Comparison of ENCODE assay signal across 11 cellular contexts in the genomic region with DNA sequence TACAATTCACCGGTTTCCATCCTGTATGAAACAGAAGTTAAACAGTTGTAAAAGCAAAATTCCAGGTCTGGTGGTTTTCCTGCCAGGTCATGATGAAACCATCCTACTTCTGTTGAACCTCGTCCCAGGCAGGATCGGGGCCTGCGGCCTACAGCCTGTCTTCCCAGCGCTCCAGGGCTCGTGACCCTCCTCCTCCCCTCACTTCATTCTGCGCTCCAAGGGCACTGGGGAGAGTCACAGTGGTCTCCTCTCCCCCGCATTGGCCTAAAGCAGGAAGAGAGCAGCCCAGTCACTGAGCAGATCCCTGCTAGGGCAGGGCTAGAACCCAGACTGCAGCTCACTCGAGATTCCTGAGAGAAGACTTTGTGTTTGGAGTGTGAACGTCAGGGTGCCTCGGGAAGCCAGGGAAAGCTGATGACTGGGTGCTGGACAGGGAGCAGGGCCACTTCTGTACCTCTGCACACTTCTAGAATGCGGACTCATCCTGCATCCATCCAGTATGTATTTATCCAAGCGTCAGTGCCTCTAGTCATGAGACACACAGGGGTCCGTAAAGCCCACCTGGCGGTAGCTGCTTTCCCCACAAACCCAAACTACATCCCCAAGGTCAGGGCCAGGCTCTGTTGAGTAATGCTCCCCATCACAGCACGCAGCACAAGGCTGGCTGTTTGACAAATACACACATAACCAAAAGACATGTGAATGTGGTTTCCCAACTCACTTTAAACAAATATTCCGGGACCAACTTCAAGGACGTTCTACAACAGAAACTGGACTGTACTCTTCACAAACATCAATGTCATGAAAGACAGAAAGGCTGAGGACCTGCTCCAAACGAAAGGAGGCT. TPM values are rescaled to one million over a fixed set of nuclear protein-coding genes. Genes with fewer than 3 reads are reported as not detected.
DNase-seq lines count a peak whose midpoint lies in the region; ATAC-seq and TF ChIP-seq lines count a peak whose summit lies in the region.
"Had no signal": no experiment of that assay in that cellular context is flagged by ENCODE, and none has a peak within 500 bp of the region (broad histone marks: within the 10 kb centered on the region; RNA-seq: fewer than 3 reads in every experiment).

No MANE protein-coding gene starts in this region.

- H3K27me3 ChIP-seq in right cardiac atrium (ENCODE audit: control insufficient read depth, insufficient read depth) (no peaks in the 10 kb centered on the region), skeletal muscle satellite cell (ENCODE audit: control insufficient read depth, insufficient read depth, low read length) (no peaks in the 10 kb centered on the region)

- intact Hi-C loops in activated B cell treated with CpG ODN at 0.5 μM for 24 hours (cut with micrococcal nuclease), result no loop called here
- intact Hi-C loops in right cardiac atrium (cut with DNase I), result no loop called here

- peaks cover 10% of the 10 kb centered on the region for H3K36me3 ChIP-seq in skeletal muscle satellite cell (ENCODE audit: insufficient read depth, low read length)

- no peaks in the 10 kb centered on the region for H3K27me3 Mint-ChIP-seq in activated B cell treated with CpG ODN at 0.5 μM for 24 hours

- H3K9ac ChIP-seq in skeletal muscle satellite cell (ENCODE audit: low read depth, low read length), result peak overlapping the region; percentile 39

- WGBS in right cardiac atrium, result 66% methylated on average over 19 of the region's 19 CpGs

- TF ChIP-seq CTCF in activated B cell treated with CpG ODN at 0.5 μM for 24 hours (IDR thresholded peaks at IDR 0.05), result no peak

- H3K27ac Mint-ChIP-seq in activated B cell treated with CpG ODN at 0.5 μM for 24 hours, result peak overlapping the region; percentile 57

- H3K36me3 Mint-ChIP-seq in activated B cell treated with CpG ODN at 0.5 μM for 24 hours (ENCODE audit: low read depth), result peaks cover 16% of the 10 kb centered on the region

- H3K4me3 Mint-ChIP-seq in activated B cell treated with CpG ODN at 0.5 μM for 24 hours, result no peak overlapping the region

- peak; percentile 72 for DNase-seq in GM03348 (ENCODE audit: low spot score)
- no peak for DNase-seq in activated B cell treated with CpG ODN at 0.5 μM for 24 hours
- DNase-seq in right cardiac atrium, result peak in 2 of 3 donors; percentile 45 to 70
- DNase-seq in NCI-H2196 (lab: John Stamatoyannopoulos, UW; ENCODE audit: unreplicated experiment), result no peak
- no peak for DNase-seq in cerebellum (ENCODE audit: low spot score)
- no peak for DNase-seq in NCI-H2029 (lab: John Stamatoyannopoulos, UW)
- DNase-seq: NCI-H187 treated with DMSO at 0.1 percent for 48 hours, nucleus accumbens had no signal

- H3K9me3 ChIP-seq in right cardiac atrium (ENCODE audit: control insufficient read depth, low read length) (no peaks in the 10 kb centered on the region), skeletal muscle satellite cell (replicated peaks; ENCODE audit: low read length) (no peaks in the 10 kb centered on the region)

- POLR2A ChIA-PET in activated B cell treated with CpG ODN at 0.5 μM for 24 hours (lab: Charles Lee), result no interaction called here

- H3K4me1 Mint-ChIP-seq in activated B cell treated with CpG ODN at 0.5 μM for 24 hours, result peaks cover 54% of the 10 kb centered on the region

- H3K4me3 ChIP-seq in right cardiac atrium (ENCODE audit: low read length) (no peak overlapping the region), skeletal muscle satellite cell (ENCODE audit: low read length) (no peak overlapping the region)
- H3K4me3 ChIP-seq: GM12878 had no signal

- CTCF ChIA-PET in activated B cell treated with CpG ODN at 0.5 μM for 24 hours (lab: Charles Lee), result no interaction called here

- H3K4me2 ChIP-seq in skeletal muscle satellite cell (ENCODE audit: low read length), result peak overlapping the region; percentile 62

- H3K9me3 Mint-ChIP-seq in activated B cell treated with CpG ODN at 0.5 μM for 24 hours, result no peaks in the 10 kb centered on the region

- H3K27ac ChIP-seq in right cardiac atrium (ENCODE audit: low read length), result no peak overlapping the region

- H3K4me1 ChIP-seq in right cardiac atrium (ENCODE audit: control insufficient read depth, insufficient read depth, low read length), result no peaks in the 10 kb centered on the region
- H3K4me1 ChIP-seq in skeletal muscle satellite cell (ENCODE audit: control insufficient read depth, insufficient read depth, low read length), result peaks cover 55% of the 10 kb centered on the region

- ATAC-seq in activated B cell treated with CpG ODN at 0.5 μM for 24 hours (ENCODE audit: low read depth) (no peak), right cardiac atrium (peak; percentile 28 to 46), GM18519 (IDR thresholded peaks at IDR 0.05; ENCODE audit: low FRiP score, unreplicated experiment) (no peak)
- ATAC-seq: GM12878 had no signal

RNA-seq across cellular contexts. Expression of gene ITGAE, which starts 1.7 kb away (rescaled TPM):
- total RNA-seq in activated B cell treated with CpG ODN at 0.5 μM for 24 hours, result 42.9 and 45.3 TPM in 2 replicates
- total RNA-seq in right cardiac atrium, result 10 to 100 TPM; 21.9 to 25.7 (median 23.1) TPM
- polyA plus RNA-seq in right cardiac atrium, result 39.4 TPM
- 8.7 and 10.1 TPM in 2 replicates for total RNA-seq in skeletal muscle satellite cell (2012; rRNA removed)
- total RNA-seq in cerebellum, result 12.1 TPM

RNA-seq across cellular contexts. Expression of gene NCBP3, which starts 43.4 kb away (rescaled TPM):
- total RNA-seq in activated B cell treated with CpG ODN at 0.5 μM for 24 hours, result 49.5 TPM in 2 replicates
- 10 to 100 TPM; 24.7 to 33.5 (median 27.1) TPM for total RNA-seq in right cardiac atrium
- polyA plus RNA-seq in right cardiac atrium, result 13.9 TPM
- total RNA-seq in skeletal muscle satellite cell (2012; rRNA removed), result 10.0 and 11.4 TPM in 2 replicates
- total RNA-seq in cerebellum, result 49.2 TPM

Comparison
In these comparisons a context has a peak if more than half of its experiments do, and no peak if none do; other contexts are left out.
1. DNase-seq: peak in GM03348 (single experiment) and right cardiac atrium (2 of 3); none in activated B cell treated with CpG ODN at 0.5 μM for 24 hours (single experiment), NCI-H2196 (single experiment), cerebellum (single experiment) and NCI-H2029 (single experiment).
2. ATAC-seq: peak in right cardiac atrium (2 of 2); none in activated B cell treated with CpG ODN at 0.5 μM for 24 hours (single experiment) and GM18519 (single experiment).